Comparison of ENCODE assay signal across 10 cellular contexts in genomic region chr1:166920561-166921475, GRCh38. TPM values are rescaled to one million over a fixed set of nuclear protein-coding genes. Genes with fewer than 3 reads are reported as not detected.
DNase-seq lines count a peak whose midpoint lies in the region; ATAC-seq, FAIRE-seq and TF ChIP-seq lines count a peak whose summit lies in the region.
"Had no signal": no experiment of that assay in that cellular context is flagged by ENCODE, and none has a peak within 500 bp of the region (broad histone marks: within the 10 kb centered on the region; RNA-seq: fewer than 3 reads in every experiment).

No MANE protein-coding gene starts in this region.

- H3K36me3 ChIP-seq in gastroesophageal sphincter (peaks cover 0 to 13% of the 10 kb centered on the region in 2 donors), osteoblast (ENCODE audit: insufficient read depth, low read length) (no peaks in the 10 kb centered on the region)

- intact Hi-C loops in Calu3 (cut with micrococcal nuclease; ENCODE audit: unreplicated experiment), result no loop called here

- peak overlapping the region; percentile 26 to 67 for H3K4me3 ChIP-seq in gastroesophageal sphincter
- no peak overlapping the region for H3K4me3 ChIP-seq in osteoblast (ENCODE audit: insufficient read depth, low read length)

- 18 to 26% methylated on average over 9 to 12 of the region's 113 CpGs for whole genome bisulfite sequencing in gastroesophageal sphincter (ENCODE audit: low coverage in 1 of 2), 2 donors

- H3K27ac ChIP-seq in gastroesophageal sphincter (peak overlapping the region in 3 of 4 donors; percentile 77 to 83 (median 78)), osteoblast (ENCODE audit: low read depth, low read length) (no peak overlapping the region)
- H3K27ac ChIP-seq: HL-60 had no signal

- ATAC-seq in gastroesophageal sphincter, result peak; percentile 59
- no peak for ATAC-seq in GM18870 (IDR thresholded peaks at IDR 0.05; ENCODE audit: unreplicated experiment)

- peaks cover 71% of the 10 kb centered on the region for H3K27me3 Mint-ChIP-seq in Calu3 (ENCODE audit: unreplicated experiment)

- peaks cover 0 to 18% (median 4%) of the 10 kb centered on the region in 3 donors for H3K4me1 ChIP-seq in gastroesophageal sphincter
- peaks cover 5% of the 10 kb centered on the region for H3K4me1 ChIP-seq in osteoblast (ENCODE audit: insufficient read depth, low read length)

- H3K9me3 ChIP-seq in gastroesophageal sphincter (no peaks in the 10 kb centered on the region), osteoblast (ENCODE audit: low read depth, low read length) (no peaks in the 10 kb centered on the region)

- TF ChIP-seq CTCF in Calu3 (IDR thresholded peaks at IDR 0.05; ENCODE audit: unreplicated experiment) (no peak), gastroesophageal sphincter (IDR thresholded peaks at IDR 0.05) (no peak), osteoblast (IDR thresholded peaks at IDR 0.05; ENCODE audit: extremely low read depth, low read depth, low read length) (no peak)

- H3K27ac Mint-ChIP-seq in Calu3 (ENCODE audit: unreplicated experiment), result no peak overlapping the region

- peak overlapping the region; percentile 70 for H3K4me3 Mint-ChIP-seq in Calu3 (ENCODE audit: low read depth, unreplicated experiment)

- no peaks in the 10 kb centered on the region for H3K79me2 ChIP-seq in osteoblast (ENCODE audit: insufficient read depth, low read length)

- no peaks in the 10 kb centered on the region for H4K20me1 ChIP-seq in osteoblast (ENCODE audit: insufficient read depth, low read length)

- H2AFZ ChIP-seq in osteoblast (ENCODE audit: low read length), result no peak overlapping the region

- no peak for FAIRE-seq in HTR-8/SVneo (lab: Jason Lieb, UNC)
- FAIRE-seq: G401.6 had no signal

- DNase-seq in Calu3 (no peak), NCI-H748 (lab: John Stamatoyannopoulos, UW; ENCODE audit: unreplicated experiment) (peak; percentile 77), osteoblast (ENCODE audit: insufficient read length, low spot score, missing footprints) (peak; percentile 69), COLO829 (ENCODE audit: low spot score) (no peak), HTR-8/SVneo (ENCODE audit: insufficient read length, low spot score) (no peak), NCI-H446 (lab: John Stamatoyannopoulos, UW) (no peak)

- H3K36me3 Mint-ChIP-seq in Calu3 (ENCODE audit: insufficient read depth, unreplicated experiment), result no peaks in the 10 kb centered on the region

- TF ChIP-seq EP300 in gastroesophageal sphincter (IDR thresholded peaks at IDR 0.05), result no peak

- CTCF ChIA-PET in Calu3 (lab: Charles Lee), result interaction anchor here (0.6 to 0.9 kb wide), 2 partner anchors 13 to 1751 kb away, joined by 3 read pairs; no protein-coding TSS in a partner anchor

- H3K9me3 Mint-ChIP-seq in Calu3 (ENCODE audit: low read depth, unreplicated experiment), result no peaks in the 10 kb centered on the region

- H3K4me1 Mint-ChIP-seq in Calu3 (ENCODE audit: low read depth, unreplicated experiment), result peaks cover 3% of the 10 kb centered on the region

- peak in 1 of 2 donors; percentile 18 for TF ChIP-seq POLR2A in gastroesophageal sphincter (IDR thresholded peaks at IDR 0.05)

- no TSS peak for BruUV-seq in Calu3 (replicated peaks; lab: Mats Ljungman, UMichigan)

- peak overlapping the region; percentile 48 for H3K4me2 ChIP-seq in osteoblast (ENCODE audit: insufficient read depth, low read length)

- H3K27me3 ChIP-seq in gastroesophageal sphincter, result peaks cover 15% of the 10 kb centered on the region
- H3K27me3 ChIP-seq in osteoblast (ENCODE audit: insufficient read depth, low read length), result peaks cover 61% of the 10 kb centered on the region

RNA-seq across cellular contexts. Expression of gene TADA1, which starts 44.8 kb away (rescaled TPM):
- 10.8 and 13.1 TPM in 2 replicates for total RNA-seq in Calu3 (2022)
- 10 to 100 TPM in 3 of 4 donors, 1 to 10 TPM in 1; 9.5 to 16.2 (median 13.6) TPM for total RNA-seq in gastroesophageal sphincter
- total RNA-seq in osteoblast, result 10.6 and 11.6 TPM in 2 replicates

RNA-seq across cellular contexts. Expression of gene ILDR2, which starts 54.5 kb away (rescaled TPM):
- total RNA-seq in Calu3 (2022) (0.91 and 1.9 TPM in 2 replicates), gastroesophageal sphincter (10 to 100 TPM in 1 of 4 donors, 1 to 10 TPM in 3; 2.7 to 15.2 (median 8.2) TPM), osteoblast (under 0.01 and 0.36 TPM in 2 replicates)

Comparison
In these comparisons a context has a peak if more than half of its experiments do, and no peak if none do; other contexts are left out.
1. DNase-seq: peak in NCI-H748 (single experiment) and osteoblast (single experiment); none in Calu3 (single experiment), COLO829 (single experiment), HTR-8/SVneo (single experiment) and NCI-H446 (0 of 2).